Comparison of ENCODE assay signal across 1 cellular context in the genomic region with DNA sequence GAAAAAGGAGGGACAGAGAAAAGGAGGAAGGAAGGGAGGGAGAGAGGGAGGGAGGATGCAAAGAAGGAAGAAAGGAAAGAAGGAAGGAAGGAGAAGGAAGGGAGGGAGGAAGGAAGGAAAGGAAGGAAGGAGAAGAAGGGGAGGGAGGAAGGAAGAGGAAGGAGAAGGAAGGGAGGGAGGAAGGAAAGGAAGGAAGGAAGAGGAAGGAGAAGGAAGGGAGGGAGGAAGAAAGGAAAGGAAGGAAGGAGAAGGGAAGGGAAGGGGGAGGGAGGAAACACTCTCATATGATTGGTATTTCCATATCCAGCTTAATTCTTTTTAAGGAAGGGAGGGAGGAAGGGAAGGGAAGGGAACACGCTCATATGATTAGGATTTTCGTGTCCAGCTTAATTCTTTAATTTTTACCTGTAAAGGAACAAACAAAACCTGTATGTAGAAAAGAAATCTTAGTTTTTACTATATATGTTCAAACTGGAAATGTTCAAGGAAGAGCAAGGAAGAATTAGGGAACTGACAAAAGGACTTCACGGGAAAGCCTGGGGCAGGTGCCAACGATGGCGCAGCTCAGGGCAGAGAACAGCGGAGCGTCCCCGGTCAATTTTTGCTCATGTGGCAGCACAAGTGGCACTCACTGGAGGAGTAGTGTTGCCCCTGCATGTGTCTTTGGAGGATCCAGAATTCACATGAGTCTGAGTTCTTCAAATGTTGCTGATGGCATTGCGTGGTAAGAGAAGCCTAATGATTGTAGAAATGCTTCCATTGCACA.
TF ChIP-seq lines count a peak whose summit lies in the region.

No MANE protein-coding gene starts in this region.

TF ChIP-seq in IMR-90, 13 proteins besides CTCF, POLR2A, EP300 and RAD21 (continued from another document):
- TF ChIP-seq, protein P1, sequence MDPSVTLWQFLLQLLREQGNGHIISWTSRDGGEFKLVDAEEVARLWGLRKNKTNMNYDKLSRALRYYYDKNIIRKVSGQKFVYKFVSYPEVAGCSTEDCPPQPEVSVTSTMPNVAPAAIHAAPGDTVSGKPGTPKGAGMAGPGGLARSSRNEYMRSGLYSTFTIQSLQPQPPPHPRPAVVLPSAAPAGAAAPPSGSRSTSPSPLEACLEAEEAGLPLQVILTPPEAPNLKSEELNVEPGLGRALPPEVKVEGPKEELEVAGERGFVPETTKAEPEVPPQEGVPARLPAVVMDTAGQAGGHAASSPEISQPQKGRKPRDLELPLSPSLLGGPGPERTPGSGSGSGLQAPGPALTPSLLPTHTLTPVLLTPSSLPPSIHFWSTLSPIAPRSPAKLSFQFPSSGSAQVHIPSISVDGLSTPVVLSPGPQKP (IDR thresholded peaks at IDR 0.05; ENCODE audit: borderline replicate concordance, low read depth, low read length), result no peak
- no peak for TF ChIP-seq RFX5 (IDR thresholded peaks at IDR 0.05; ENCODE audit: low read depth, low read length)
- no peak for TF ChIP-seq FOS (IDR thresholded peaks at IDR 0.05; ENCODE audit: low read depth, low read length)
